11 cellular contexts compared by ENCODE assay signal in genomic region chr6:38572186-38572813, GRCh38.
A peak's percentile ranks its signal among the peaks of the same experiment; 100 is the strongest.
DNase-seq lines count a peak whose midpoint lies in the region; ATAC-seq and TF ChIP-seq lines count a peak whose summit lies in the region.
"Had no signal": no experiment of that assay in that cellular context is flagged by ENCODE, and none has a peak within 500 bp of the region (broad histone marks: within the 10 kb centered on the region; RNA-seq: fewer than 3 reads in every experiment).

No MANE protein-coding gene starts in this region.

- H3K27ac Mint-ChIP-seq in activated T-cell treated with anti-CD3 and anti-CD28 coated beads, Interleukin-2, amount 50 U/mL, for 72 hours, result peak overlapping the region; percentile 99
- peak overlapping the region; percentile 68 to 95 for H3K27ac Mint-ChIP-seq in activated naive CD4-positive, alpha-beta T cell treated with anti-CD3 and anti-CD28 coated beads, Interleukin-2, amount 50 U/mL, for 72 hours
- H3K27ac Mint-ChIP-seq in stimulated activated naive CD8-positive, alpha-beta T cell treated with anti-CD3 and anti-CD28 coated beads, Interleukin-15, amount 100 ng/mL, for 72 hours, result peak overlapping the region; percentile 37 to 91

- H3K4me3 Mint-ChIP-seq in activated T-cell treated with anti-CD3 and anti-CD28 coated beads, Interleukin-2, amount 50 U/mL, for 72 hours, result peak overlapping the region; percentile 43 to 96
- peak overlapping the region; percentile 67 to 68 for H3K4me3 Mint-ChIP-seq in stimulated activated naive CD8-positive, alpha-beta T cell treated with anti-CD3 and anti-CD28 coated beads, Interleukin-15, amount 100 ng/mL, for 72 hours

- intact Hi-C loops in psoas muscle (cut with DNase I), result no loop called here
- intact Hi-C loops in thyroid gland (cut with DNase I), result no loop called here

- no peaks in the 10 kb centered on the region for H3K4me1 ChIP-seq in psoas muscle
- no peaks in the 10 kb centered on the region for H3K4me1 ChIP-seq in thyroid gland

- no peaks in the 10 kb centered on the region for H3K27me3 Mint-ChIP-seq in activated T-cell treated with anti-CD3 and anti-CD28 coated beads, Interleukin-2, amount 50 U/mL, for 72 hours (ENCODE audit: low read depth)
- H3K27me3 Mint-ChIP-seq in stimulated activated naive CD8-positive, alpha-beta T cell treated with anti-CD3 and anti-CD28 coated beads, Interleukin-15, amount 100 ng/mL, for 72 hours, result no peaks in the 10 kb centered on the region

- H3K27ac ChIP-seq in psoas muscle, result no peak overlapping the region
- H3K27ac ChIP-seq in thyroid gland, result no peak overlapping the region
- H3K27ac ChIP-seq: PC-9 had no signal

- H3K9me3 ChIP-seq in psoas muscle (no peaks in the 10 kb centered on the region), thyroid gland (no peaks in the 10 kb centered on the region)

- no peak for DNase-seq in activated T-cell treated with anti-CD3 and anti-CD28 coated beads, Interleukin-2, amount 50 U/mL, for 72 hours
- no peak for DNase-seq in activated T-cell treated with anti-CD3 and anti-CD28 coated beads for 4 hours
- DNase-seq in activated naive CD4-positive, alpha-beta T cell treated with anti-CD3 and anti-CD28 coated beads, Interleukin-2, amount 50 U/mL, for 72 hours (ENCODE audit: low spot score in 2 of 2), result no peak
- no peak for DNase-seq in stimulated activated naive CD8-positive, alpha-beta T cell treated with anti-CD3 and anti-CD28 coated beads, Interleukin-15, amount 100 ng/mL, for 72 hours
- no peak for DNase-seq in psoas muscle
- DNase-seq in NCI-H1092 (lab: John Stamatoyannopoulos, UW), result no peak
- no peak for DNase-seq in thyroid gland
- DNase-seq: PC-9; stimulated activated CD4-positive, alpha-beta T cell treated with anti-CD3 and anti-CD28 coated beads, Interleukin-4, amount 100 ng/mL, for 4 hours had no signal

- peaks cover 7 to 10% of the 10 kb centered on the region in 2 donors for H3K36me3 ChIP-seq in psoas muscle (ENCODE audit: insufficient read depth in 1 of 2, low read depth in 1 of 2)
- H3K36me3 ChIP-seq in thyroid gland, result no peaks in the 10 kb centered on the region

- ATAC-seq in activated T-cell treated with anti-CD3 and anti-CD28 coated beads, Interleukin-2, amount 50 U/mL, for 72 hours (replicated peaks in 1 of 2), result peak; percentile 98
- ATAC-seq in HG02938 (IDR thresholded peaks at IDR 0.05; ENCODE audit: unreplicated experiment), result peak; percentile 65
- ATAC-seq in activated naive CD4-positive, alpha-beta T cell treated with anti-CD3 and anti-CD28 coated beads, Interleukin-2, amount 50 U/mL, for 72 hours, result peak; percentile 96 to 99
- ATAC-seq in stimulated activated naive CD8-positive, alpha-beta T cell treated with anti-CD3 and anti-CD28 coated beads, Interleukin-15, amount 100 ng/mL, for 72 hours, result peak; percentile 98
- ATAC-seq in psoas muscle, result no peak

- 79 to 86% (median 82%) methylated on average over 3 of the region's 3 CpGs for WGBS in psoas muscle, 3 donors
- whole genome bisulfite sequencing in thyroid gland, 2 donors, result 84 to 89% methylated on average over 3 of the region's 3 CpGs

- H3K36me3 Mint-ChIP-seq in activated T-cell treated with anti-CD3 and anti-CD28 coated beads, Interleukin-2, amount 50 U/mL, for 72 hours (ENCODE audit: insufficient read depth in 2 of 2), result peaks cover 0 to 2% of the 10 kb centered on the region in 2 donors
- peaks cover 5% of the 10 kb centered on the region in 2 donors for H3K36me3 Mint-ChIP-seq in activated naive CD4-positive, alpha-beta T cell treated with anti-CD3 and anti-CD28 coated beads, Interleukin-2, amount 50 U/mL, for 72 hours

- H3K9me3 Mint-ChIP-seq in activated T-cell treated with anti-CD3 and anti-CD28 coated beads, Interleukin-2, amount 50 U/mL, for 72 hours, result no peaks in the 10 kb centered on the region
- no peaks in the 10 kb centered on the region for H3K9me3 Mint-ChIP-seq in activated naive CD4-positive, alpha-beta T cell treated with anti-CD3 and anti-CD28 coated beads, Interleukin-2, amount 50 U/mL, for 72 hours
- no peaks in the 10 kb centered on the region for H3K9me3 Mint-ChIP-seq in stimulated activated naive CD8-positive, alpha-beta T cell treated with anti-CD3 and anti-CD28 coated beads, Interleukin-15, amount 100 ng/mL, for 72 hours

- TF ChIP-seq CTCF in psoas muscle (IDR thresholded peaks at IDR 0.05) (no peak), thyroid gland (IDR thresholded peaks at IDR 0.05) (no peak)

- H3K27me3 ChIP-seq in psoas muscle (ENCODE audit: insufficient read depth in 3 of 3, low read length in 2 of 3) (no peaks in the 10 kb centered on the region), thyroid gland (no peaks in the 10 kb centered on the region)

- H3K4me1 Mint-ChIP-seq in activated T-cell treated with anti-CD3 and anti-CD28 coated beads, Interleukin-2, amount 50 U/mL, for 72 hours (ENCODE audit: low read depth), result peaks cover 28% of the 10 kb centered on the region
- peaks cover 20% of the 10 kb centered on the region for H3K4me1 Mint-ChIP-seq in stimulated activated naive CD8-positive, alpha-beta T cell treated with anti-CD3 and anti-CD28 coated beads, Interleukin-15, amount 100 ng/mL, for 72 hours

- no peak for TF ChIP-seq POLR2A in thyroid gland (IDR thresholded peaks at IDR 0.05)

- H3K4me3 ChIP-seq in psoas muscle (no peak overlapping the region), thyroid gland (replicated peaks in 1 of 3) (no peak overlapping the region)
- H3K4me3 ChIP-seq: lung, PC-9 had no signal

Comparison
In these comparisons a context has a peak if more than half of its experiments do, and no peak if none do; other contexts are left out.
1. ATAC-seq: peak in activated T-cell treated with anti-CD3 and anti-CD28 coated beads, Interleukin-2, amount 50 U/mL, for 72 hours (2 of 2), HG02938 (single experiment), activated naive CD4-positive, alpha-beta T cell treated with anti-CD3 and anti-CD28 coated beads, Interleukin-2, amount 50 U/mL, for 72 hours (2 of 2) and stimulated activated naive CD8-positive, alpha-beta T cell treated with anti-CD3 and anti-CD28 coated beads, Interleukin-15, amount 100 ng/mL, for 72 hours (single experiment); none in psoas muscle (0 of 4).
2. Peak in every context shown above with its lines, with median percentiles within 50 percentile points of each other: H3K27ac Mint-ChIP-seq.